1 cellular context compared by ENCODE assay signal in the genomic region with DNA sequence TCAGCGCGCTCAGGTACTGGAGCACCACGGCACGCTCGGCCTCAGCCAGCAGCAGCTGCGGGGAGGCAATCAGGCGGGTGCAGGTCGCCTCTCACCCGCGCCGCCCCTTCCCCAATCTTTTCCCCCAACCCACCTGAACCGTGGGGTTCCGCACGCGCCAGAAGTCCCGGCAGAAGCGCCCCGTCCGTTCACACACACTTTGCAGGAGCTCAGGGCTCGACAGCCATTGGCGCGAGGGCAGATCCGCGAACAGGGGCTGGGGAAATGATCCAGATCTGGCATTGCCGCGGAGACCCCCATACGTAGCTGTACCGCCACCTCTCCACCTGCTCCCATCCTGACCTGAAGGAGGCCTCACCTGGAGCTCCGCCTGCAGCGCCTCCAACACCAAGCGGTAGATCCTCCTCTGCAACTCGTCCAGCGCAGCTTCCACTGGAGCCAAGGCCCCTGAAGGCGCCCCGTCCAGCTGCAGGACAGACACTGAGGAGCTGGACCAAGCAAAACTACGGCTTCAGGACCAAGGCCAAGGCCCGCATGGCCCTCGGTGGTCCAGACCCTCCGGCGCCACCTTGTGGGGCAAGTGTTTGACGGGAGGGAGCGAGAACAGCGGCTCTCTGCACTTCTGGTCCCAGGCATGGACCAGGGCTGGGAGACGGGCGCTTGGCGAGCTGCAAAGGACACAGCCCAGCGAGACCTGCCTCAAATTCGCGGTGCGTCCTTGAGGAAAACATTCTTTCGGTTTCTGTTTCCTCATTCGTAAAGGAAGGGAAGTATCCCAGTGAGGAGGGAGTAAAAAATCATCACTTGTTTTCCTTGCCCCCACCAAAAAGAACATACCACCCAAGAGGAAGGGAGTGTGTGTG.
TF ChIP-seq lines count a peak whose summit lies in the region.

No MANE protein-coding gene starts in this region.

TF ChIP-seq in SK-N-SH treated with all-trans-retinoic acid at 6 μM for 48 hours, 23 proteins besides CTCF, POLR2A, EP300 and RAD21 (continued from another document):
- TF ChIP-seq OSR1 (CRISPR knock-in tag; IDR thresholded peaks at IDR 0.05) (no peak), ZFP3 (CRISPR knock-in tag; IDR thresholded peaks at IDR 0.05) (no peak), ZNF8 (CRISPR knock-in tag; IDR thresholded peaks at IDR 0.05) (no peak), TCF4 (CRISPR knock-in tag; IDR thresholded peaks at IDR 0.05; ENCODE audit: borderline replicate concordance) (no peak)
- TF ChIP-seq, protein P1, sequence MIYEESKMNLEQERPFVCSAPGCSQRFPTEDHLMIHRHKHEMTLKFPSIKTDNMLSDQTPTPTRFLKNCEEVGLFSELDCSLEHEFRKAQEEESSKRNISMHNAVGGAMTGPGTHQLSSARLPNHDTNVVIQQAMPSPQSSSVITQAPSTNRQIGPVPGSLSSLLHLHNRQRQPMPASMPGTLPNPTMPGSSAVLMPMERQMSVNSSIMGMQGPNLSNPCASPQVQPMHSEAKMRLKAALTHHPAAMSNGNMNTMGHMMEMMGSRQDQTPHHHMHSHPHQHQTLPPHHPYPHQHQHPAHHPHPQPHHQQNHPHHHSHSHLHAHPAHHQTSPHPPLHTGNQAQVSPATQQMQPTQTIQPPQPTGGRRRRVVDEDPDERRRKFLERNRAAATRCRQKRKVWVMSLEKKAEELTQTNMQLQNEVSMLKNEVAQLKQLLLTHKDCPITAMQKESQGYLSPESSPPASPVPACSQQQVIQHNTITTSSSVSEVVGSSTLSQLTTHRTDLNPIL (CRISPR knock-in tag; IDR thresholded peaks at IDR 0.05; ENCODE audit: low read depth): no peak
TF ChIP-seq in SK-N-SH treated with all-trans-retinoic acid at 6 μM for 48 hours: peak in this region for 0.
